ENCODE assay signal across 11 cellular contexts in genomic region chr1:31282426-31282825, GRCh38. TPM values are rescaled to one million over a fixed set of nuclear protein-coding genes. Genes with fewer than 3 reads are reported as not detected.
"Had no signal": no experiment of that assay in that cellular context is flagged by ENCODE, and none has a peak within 500 bp of the region (broad histone marks: within the 10 kb centered on the region; RNA-seq: fewer than 3 reads in every experiment).

No MANE protein-coding gene starts in this region.

RNA-seq across cellular contexts. Expression of gene NKAIN1, which starts 42.7 kb away (rescaled TPM):
- total RNA-seq: activated naive CD4-positive, alpha-beta T cell treated with anti-CD3 and anti-CD28 coated beads for 36 hours; activated naive CD4-positive, alpha-beta T cell treated with anti-CD3 and anti-CD28 coated beads, Interleukin-2, amount 50 U/mL, for 72 hours; activated naive CD8-positive, alpha-beta T cell treated with anti-CD3 and anti-CD28 coated beads for 36 hours; activated T-cell treated with anti-CD3 and anti-CD28 coated beads, Interleukin-2, amount 50 U/mL, for 72 hours; activated T-helper 1 cell treated with anti-CD3 and anti-CD28 coated beads, Interleukin-12 subunit alpha, Interleukin-12 subunit beta, Interleukin-2, Interleukin-4 antibody, amounts not matched to agents 30 ng/mL and 10 ng/mL and 1 ng/mL, durations not matched to agents 14 hours and 24 hours and 36 hours; activated T-helper 17 cell treated with anti-CD3 and anti-CD28 coated beads, Interleukin-2, amount 50 U/mL, for 72 hours; activated T-helper 2 cell treated with anti-CD3 and anti-CD28 coated beads, Interferon-gamma antibody, Interleukin-2, Interleukin-4, amounts not matched to agents 10 μg/mL and 5 μg/mL and 100 μg/mL, durations not matched to agents 14 hours and 24 hours and 36 hours; ascending aorta; body of pancreas; bronchial epithelial cell had no signal
- polyA plus RNA-seq: aorta had no signal
